ENCODE assay signal across 33 cellular contexts in the genomic region with DNA sequence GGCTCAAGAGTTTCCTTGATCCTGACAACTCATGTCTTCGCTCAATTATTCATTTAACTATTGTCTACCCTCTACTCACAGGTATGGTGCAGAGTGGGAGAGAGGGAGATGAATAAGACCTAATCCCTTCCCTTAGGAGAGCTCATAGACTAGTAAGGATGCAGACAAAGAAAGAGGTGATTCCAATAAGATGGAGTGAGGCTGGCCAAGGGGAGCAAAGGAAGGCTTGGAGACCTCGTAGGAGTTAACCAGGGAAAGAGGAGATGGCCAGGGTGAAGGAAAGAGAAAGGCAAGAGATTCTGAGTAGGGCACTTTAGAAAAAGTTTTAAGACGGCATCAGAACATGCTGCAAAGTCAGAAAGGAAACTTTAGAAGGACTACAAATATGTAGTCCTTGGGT.
DNase-seq lines count a peak whose midpoint lies in the region; ATAC-seq, FAIRE-seq and TF ChIP-seq lines count a peak whose summit lies in the region.
"Had no signal": no experiment of that assay in that cellular context is flagged by ENCODE, and none has a peak within 500 bp of the region (broad histone marks: within the 10 kb centered on the region; RNA-seq: fewer than 3 reads in every experiment).

No MANE protein-coding gene starts in this region.

- H3K36me3 ChIP-seq in GM12878 (ENCODE audit: control insufficient read depth in 2 of 2, insufficient read depth in 2 of 2, low read length in 1 of 2), result no peaks in the 10 kb centered on the region
- no peaks in the 10 kb centered on the region for H3K36me3 ChIP-seq in H1 (ENCODE audit: control insufficient read depth in 2 of 4, insufficient read depth in 4 of 4, low read length in 3 of 4)
- H3K36me3 ChIP-seq in neural cell (ENCODE audit: insufficient read depth, low read length), result no peaks in the 10 kb centered on the region
- H3K36me3 ChIP-seq: BE2C; BLaER1; BLaER1 treated with 17β-estradiol and CSF1 and Interleukin-3, amounts not matched to agents 10 nM and 100 nM had no signal

- RAD21 ChIA-PET in GM12878 (lab: Charles Lee; ENCODE audit: unreplicated experiment), result interaction anchor here (0.6 to 14.3 kb wide), 11 partner anchors 8 to 203 kb away, joined by 3 to 214 read pairs (median 4); no protein-coding TSS in a partner anchor

- no peak overlapping the region for H3K9ac ChIP-seq in GM12878 (ENCODE audit: control insufficient read depth, insufficient read depth, low read length)
- H3K9ac ChIP-seq in H1 (replicated peaks in 1 of 4; ENCODE audit: extremely low read depth in 1 of 4, low read depth in 3 of 4, low read length in 3 of 4), result no peak overlapping the region
- no peak overlapping the region for H3K9ac ChIP-seq in neural cell (ENCODE audit: low read length)
- H3K9ac ChIP-seq: BLaER1; BLaER1 treated with 17β-estradiol and CSF1 and Interleukin-3, amounts not matched to agents 10 nM and 100 nM had no signal

- WGBS in GM12878 (ENCODE audit: insufficient coverage, insufficient replicate concordance, low lambda C conversion rate, missing lambda C conversion rate), result 15% methylated on average over 3 of the region's 3 CpGs
- 88% methylated on average over 3 of the region's 3 CpGs; no CpG with 5 or more reads in 1 of the 2 experiments for WGBS in H1 (ENCODE audit: extremely low coverage in 1 of 2, insufficient coverage in 1 of 2, insufficient read length in 1 of 2, insufficient replicate concordance in 2 of 2, low coverage in 1 of 2, low lambda C conversion rate in 2 of 2, missing lambda C conversion rate in 1 of 2), 2 experiments

- H2BK20ac ChIP-seq in H1 (ENCODE audit: low read length), result no peak overlapping the region

- DNase-seq in GM12878 (ENCODE audit: low read depth, low spot score) (no peak), H1 (ENCODE audit: low read depth in 1 of 2, low spot score in 2 of 2) (no peak), hypothalamus (lab: John Stamatoyannopoulos, UW) (no peak), activated T-cell treated with anti-CD3 and anti-CD28 coated beads for 4 hours (no peak), middle frontal gyrus (ENCODE audit: extremely low spot score, low spot score) (no peak)
- DNase-seq: 8988T; ACHN; AML-193; BE2C; C1 segment of cervical spinal cord; Caco-2; Calu3; CD4-positive, alpha-beta memory T cell; CD4-positive, alpha-beta T cell; CD4-positive, CD25-positive, alpha-beta regulatory T cell; CD8-positive, alpha-beta memory T cell; CD8-positive, alpha-beta T cell; COR-L47; DMS 273 treated with DMSO at 0.1 percent for 48 hours; DMS153; DMS53; DMS79; DMS79 treated with DMSO at 0.1 percent for 48 hours; DND-41; EL had no signal

- no peak overlapping the region for H3K23ac ChIP-seq in H1 (ENCODE audit: insufficient read length)

- H3K9me3 ChIP-seq in GM12878 (replicated peaks; ENCODE audit: control insufficient read depth, insufficient read depth, low read length) (no peaks in the 10 kb centered on the region; the same call in 2 of the 3 replicates), H1 (ENCODE audit: insufficient read depth in 2 of 2, low read depth in 1 of 2, low read length in 1 of 2) (no peaks in the 10 kb centered on the region), neural cell (ENCODE audit: low read length) (no peaks in the 10 kb centered on the region)
- H3K9me3 ChIP-seq: A549; BE2C; BLaER1; BLaER1 treated with 17β-estradiol and CSF1 and Interleukin-3, amounts not matched to agents 10 nM and 100 nM; Caco-2 had no signal

- no peak overlapping the region for H2BK120ac ChIP-seq in H1 (replicated peaks; ENCODE audit: low read depth, low read length)

- H3K4me2 ChIP-seq in GM12878 (ENCODE audit: control insufficient read depth, insufficient read depth), result no peak overlapping the region
- no peak overlapping the region for H3K4me2 ChIP-seq in H1 (ENCODE audit: insufficient read depth in 1 of 2, low read depth in 2 of 2, low read length in 2 of 2)
- no peak overlapping the region for H3K4me2 ChIP-seq in neural cell (ENCODE audit: low read length)
- H3K4me2 ChIP-seq: A549; BLaER1; BLaER1 treated with 17β-estradiol and CSF1 and Interleukin-3, amounts not matched to agents 10 nM and 100 nM had no signal

- no peak for TF ChIP-seq RAD21 in GM12878 (IDR thresholded peaks at IDR 0.05; ENCODE audit: insufficient read depth, low read depth, low read length)
- no peak for TF ChIP-seq RAD21 in H1 (IDR thresholded peaks at IDR 0.05 in 1 of 2, conservative IDR thresholded peaks at IDR 0.05 in 1 of 2; ENCODE audit: low read depth in 2 of 2, low read length in 2 of 2)
- no peak for TF ChIP-seq RAD21 in neural cell (conservative IDR thresholded peaks at IDR 0.05)

- no peak overlapping the region for H3K27ac ChIP-seq in GM12878 (ENCODE audit: control insufficient read depth, insufficient read depth)
- no peak overlapping the region for H3K27ac ChIP-seq in H1 (ENCODE audit: low read depth, low read length)
- peak overlapping the region; percentile 96 for H3K27ac ChIP-seq in neural cell (ENCODE audit: low read length)
- H3K27ac ChIP-seq: 22Rv1; A549; BLaER1; BLaER1 treated with 17β-estradiol and CSF1 and Interleukin-3, amounts not matched to agents 10 nM and 100 nM; C4-2B had no signal

- H4K8ac ChIP-seq in H1 (ENCODE audit: extremely low read depth, insufficient read depth, low read length), result no peak overlapping the region

- H4K20me1 ChIP-seq in GM12878 (ENCODE audit: control insufficient read depth, insufficient read depth) (no peaks in the 10 kb centered on the region), H1 (replicated peaks in 1 of 2; ENCODE audit: control insufficient read depth in 1 of 2, insufficient read depth in 2 of 2, low read length in 2 of 2) (no peaks in the 10 kb centered on the region), neural cell (ENCODE audit: insufficient read depth) (no peaks in the 10 kb centered on the region)
- H4K20me1 ChIP-seq: BLaER1; BLaER1 treated with 17β-estradiol and CSF1 and Interleukin-3, amounts not matched to agents 10 nM and 100 nM had no signal

- H3K4me1 ChIP-seq in GM12878 (ENCODE audit: control insufficient read depth, insufficient read depth, low read length), result peaks cover 25% of the 10 kb centered on the region
- peaks cover 0 to 21% (median 11%) of the 10 kb centered on the region in 4 experiments; a peak in 4 of 7 replicates for H3K4me1 ChIP-seq in H1 (replicated peaks in 1 of 4; ENCODE audit: control insufficient read depth in 3 of 4, insufficient read depth in 4 of 4, low read length in 3 of 4)
- H3K4me1 ChIP-seq: A549, BE2C, BLaER1, Caco-2 had no signal

- no peak overlapping the region for H3K4ac ChIP-seq in H1 (replicated peaks; ENCODE audit: insufficient read length, low read depth, low read length)

- no peak overlapping the region for H2BK5ac ChIP-seq in H1 (ENCODE audit: low read depth, low read length)

- no peak for TF ChIP-seq POLR2A in GM12878 (IDR thresholded peaks at IDR 0.05; ENCODE audit: low read depth, low read length)
- TF ChIP-seq POLR2A in H1 (IDR thresholded peaks at IDR 0.05; ENCODE audit: control extremely low read depth in 1 of 2, low read depth in 2 of 2, low read length in 2 of 2), result no peak

- H4K91ac ChIP-seq in H1 (replicated peaks; ENCODE audit: insufficient read length, low read length), result no peak overlapping the region

- in situ Hi-C loops in GM12878 (cut with MboI), result no loop called here

- SMC1A ChIA-PET in GM12878 (lab: Charles Lee; ENCODE audit: uncharacterized antibody, unreplicated experiment), result interaction anchor here (0.7 to 12.1 kb wide), 10 partner anchors 9 to 84 kb away, joined by 3 to 115 read pairs (median 13); no protein-coding TSS in a partner anchor

- no peak for TF ChIP-seq CTCF in GM12878 (IDR thresholded peaks at IDR 0.05 in 2 of 3, conservative IDR thresholded peaks at IDR 0.05 in 1 of 3; ENCODE audit: control insufficient read depth in 2 of 3, extremely low read depth in 1 of 3, insufficient read depth in 1 of 3, low read depth in 3 of 3, low read length in 3 of 3)
- TF ChIP-seq CTCF in H1 (IDR thresholded peaks at IDR 0.05; ENCODE audit: control extremely low read depth in 1 of 3, insufficient read depth in 1 of 3, low read depth in 1 of 3, low read length in 3 of 3), result no peak
- TF ChIP-seq CTCF in neural cell (IDR thresholded peaks at IDR 0.05; ENCODE audit: poor library complexity, severe bottlenecking), result no peak

- H3K4me3 ChIP-seq in GM12878 (no peak overlapping the region), H1 (ENCODE audit: extremely low read depth in 1 of 4, insufficient read depth in 2 of 4, low read depth in 3 of 4, low read length in 4 of 4) (no peak overlapping the region), neural cell (ENCODE audit: low read length) (no peak overlapping the region)
- H3K4me3 ChIP-seq: A549; BLaER1; BLaER1 treated with 17β-estradiol and CSF1 and Interleukin-3, amounts not matched to agents 10 nM and 100 nM had no signal

- no peak for ATAC-seq in GM12878
- ATAC-seq: A549; CD8-positive, alpha-beta T cell had no signal

- POLR2A ChIA-PET in GM12878 (lab: Charles Lee) (interaction anchor here (0.7 to 1.8 kb wide), 4 partner anchors 8 to 29 kb away, joined by 3 to 7 read pairs (median 4); no protein-coding TSS in a partner anchor), H1 (lab: Charles Lee; ENCODE audit: partially characterized antibody) (no interaction called here)

- FAIRE-seq in GM12878 (lab: Jason Lieb, UNC) (no peak), H1 (lab: Jason Lieb, UNC) (no peak)
- FAIRE-seq: A204.1, A549, D721Med had no signal

- H3K18ac ChIP-seq in H1 (ENCODE audit: extremely low read depth, low read length), result no peak overlapping the region

- no peak overlapping the region for H3K14ac ChIP-seq in H1 (ENCODE audit: insufficient read length)

- intact Hi-C loops in GM12878 (cut with micrococcal nuclease; ENCODE audit: unreplicated experiment), result loop anchor here (10.0 kb wide), 2 partner anchors 159 to 211 kb away; no protein-coding TSS in a partner anchor

- H3K27me3 ChIP-seq in GM12878 (replicated peaks in 1 of 2; ENCODE audit: control insufficient read depth in 2 of 2, insufficient read depth in 2 of 2, low read length in 1 of 2) (no peaks in the 10 kb centered on the region), H1 (replicated peaks in 1 of 4; ENCODE audit: control insufficient read depth in 3 of 4, extremely low read depth in 1 of 4, insufficient read depth in 3 of 4, low read length in 3 of 4) (no peaks in the 10 kb centered on the region; a peak in 1 of 7 replicates), neural cell (ENCODE audit: insufficient read depth, low read depth, low read length) (no peaks in the 10 kb centered on the region)
- H3K27me3 ChIP-seq: BE2C; BLaER1; BLaER1 treated with 17β-estradiol and CSF1 and Interleukin-3, amounts not matched to agents 10 nM and 100 nM had no signal

- no peak overlapping the region for H2BK12ac ChIP-seq in H1 (ENCODE audit: low read depth, low read length)

- H2AFZ ChIP-seq in GM12878 (ENCODE audit: control insufficient read depth, low read depth, low read length) (no peak overlapping the region), H1 (ENCODE audit: low read length) (no peak overlapping the region), neural cell (ENCODE audit: low read depth, low read length) (no peak overlapping the region)

- H3F3A ChIP-seq in neural cell (ENCODE audit: insufficient read depth, low read length, poor library complexity, severe bottlenecking), result peaks cover 10% of the 10 kb centered on the region

- no peaks in the 10 kb centered on the region for H3K79me2 ChIP-seq in GM12878 (ENCODE audit: control insufficient read depth, insufficient read depth, low read length)
- H3K79me2 ChIP-seq in H1 (ENCODE audit: control insufficient read depth in 1 of 2, insufficient read depth in 2 of 2, low read length in 2 of 2), result no peaks in the 10 kb centered on the region
- H3K79me2 ChIP-seq in neural cell (replicated peaks; ENCODE audit: insufficient read depth, low read length), result no peaks in the 10 kb centered on the region

- no TSS peak for BruUV-seq in GM12878 (replicated peaks; lab: Mats Ljungman, UMichigan)

- CTCF ChIA-PET in GM12878 (lab: Yijun Ruan, JAX), result interaction anchor here (0.7 to 1.1 kb wide), 2 partner anchors 29 to 139 kb away, joined by 3 read pairs; no protein-coding TSS in a partner anchor
- CTCF ChIA-PET in H1 (lab: Charles Lee; ENCODE audit: partially characterized antibody), result no interaction called here

- TF ChIP-seq EP300 in GM12878 (IDR thresholded peaks at IDR 0.05; ENCODE audit: borderline replicate concordance in 1 of 2, control insufficient read depth in 1 of 2, low read depth in 2 of 2, low read length in 2 of 2) (no peak), H1 (IDR thresholded peaks at IDR 0.05; ENCODE audit: borderline replicate concordance in 1 of 2, low read depth in 2 of 2, low read length in 2 of 2) (no peak), neural cell (conservative IDR thresholded peaks at IDR 0.05; ENCODE audit: poor library complexity, severe bottlenecking) (no peak)

- H3K56ac ChIP-seq in H1 (replicated peaks; ENCODE audit: insufficient read length, low read depth, low read length), result no peak overlapping the region

- H2BK15ac ChIP-seq in H1 (ENCODE audit: low read length), result 0 out of 2 replicates have a peak overlapping the region, but pooled peaks have one; percentile 9

- no peak overlapping the region for H2AK5ac ChIP-seq in H1 (ENCODE audit: low read depth, low read length)

- H4K5ac ChIP-seq in H1 (ENCODE audit: insufficient read length, low read depth, low read length), result no peak overlapping the region

- H3K79me1 ChIP-seq in H1 (ENCODE audit: low read depth, low read length), result no peaks in the 10 kb centered on the region

- no peaks in the 10 kb centered on the region for H3K9me2 ChIP-seq in neural cell (ENCODE audit: insufficient read depth, low read length)

- H3K23me2 ChIP-seq in H1 (ENCODE audit: low read depth, low read length), result no peaks in the 10 kb centered on the region
